ENCODE assay signal across 1 cellular context in the genomic region with DNA sequence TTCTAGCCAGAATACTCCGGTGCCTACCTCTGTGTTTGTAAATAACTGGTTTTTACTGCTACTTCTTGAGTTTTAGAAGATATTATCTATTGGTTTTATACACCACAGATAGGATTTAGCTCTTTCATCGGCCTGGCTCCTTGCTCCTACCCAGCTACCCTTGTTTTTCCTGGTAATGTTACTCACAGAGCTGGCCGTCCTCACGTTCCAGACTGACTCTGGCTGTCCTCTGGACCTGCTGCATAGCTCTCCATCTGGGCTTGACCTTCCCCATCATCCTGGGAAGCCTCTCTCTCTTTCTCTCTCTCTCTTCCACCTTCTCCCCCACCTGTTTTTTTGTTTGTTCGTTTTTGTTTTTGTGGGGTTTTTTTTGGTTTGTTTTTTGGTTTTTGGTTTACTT.
TF ChIP-seq lines count a peak whose summit lies in the region.

No MANE protein-coding gene starts in this region.

TF ChIP-seq in WTC11, 78 proteins besides CTCF, POLR2A, EP300 and RAD21 (continued from another document):
- TF ChIP-seq, protein P1, sequence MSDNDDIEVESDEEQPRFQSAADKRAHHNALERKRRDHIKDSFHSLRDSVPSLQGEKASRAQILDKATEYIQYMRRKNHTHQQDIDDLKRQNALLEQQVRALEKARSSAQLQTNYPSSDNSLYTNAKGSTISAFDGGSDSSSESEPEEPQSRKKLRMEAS (CRISPR knock-in tag; IDR thresholded peaks at IDR 0.05) = no peak
- TF ChIP-seq, protein P2, sequence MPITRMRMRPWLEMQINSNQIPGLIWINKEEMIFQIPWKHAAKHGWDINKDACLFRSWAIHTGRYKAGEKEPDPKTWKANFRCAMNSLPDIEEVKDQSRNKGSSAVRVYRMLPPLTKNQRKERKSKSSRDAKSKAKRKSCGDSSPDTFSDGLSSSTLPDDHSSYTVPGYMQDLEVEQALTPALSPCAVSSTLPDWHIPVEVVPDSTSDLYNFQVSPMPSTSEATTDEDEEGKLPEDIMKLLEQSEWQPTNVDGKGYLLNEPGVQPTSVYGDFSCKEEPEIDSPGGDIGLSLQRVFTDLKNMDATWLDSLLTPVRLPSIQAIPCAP (CRISPR knock-in tag; IDR thresholded peaks at IDR 0.05) = no peak
- TF ChIP-seq SP1 (CRISPR knock-in tag; conservative IDR thresholded peaks at IDR 0.05) (no peak), ZNF263 (CRISPR knock-in tag; IDR thresholded peaks at IDR 0.05; ENCODE audit: low read depth) (no peak), ELF4 (CRISPR knock-in tag; IDR thresholded peaks at IDR 0.05; ENCODE audit: low read depth) (no peak), CREB1 (CRISPR knock-in tag; IDR thresholded peaks at IDR 0.05) (no peak)
- TF ChIP-seq, protein P3, sequence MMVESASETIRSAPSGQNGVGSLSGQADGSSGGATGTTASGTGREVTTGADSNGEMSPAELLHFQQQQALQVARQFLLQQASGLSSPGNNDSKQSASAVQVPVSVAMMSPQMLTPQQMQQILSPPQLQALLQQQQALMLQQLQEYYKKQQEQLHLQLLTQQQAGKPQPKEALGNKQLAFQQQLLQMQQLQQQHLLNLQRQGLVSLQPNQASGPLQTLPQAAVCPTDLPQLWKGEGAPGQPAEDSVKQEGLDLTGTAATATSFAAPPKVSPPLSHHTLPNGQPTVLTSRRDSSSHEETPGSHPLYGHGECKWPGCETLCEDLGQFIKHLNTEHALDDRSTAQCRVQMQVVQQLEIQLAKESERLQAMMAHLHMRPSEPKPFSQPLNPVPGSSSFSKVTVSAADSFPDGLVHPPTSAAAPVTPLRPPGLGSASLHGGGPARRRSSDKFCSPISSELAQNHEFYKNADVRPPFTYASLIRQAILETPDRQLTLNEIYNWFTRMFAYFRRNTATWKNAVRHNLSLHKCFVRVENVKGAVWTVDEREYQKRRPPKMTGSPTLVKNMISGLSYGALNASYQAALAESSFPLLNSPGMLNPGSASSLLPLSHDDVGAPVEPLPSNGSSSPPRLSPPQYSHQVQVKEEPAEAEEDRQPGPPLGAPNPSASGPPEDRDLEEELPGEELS (CRISPR knock-in tag; IDR thresholded peaks at IDR 0.05) = no peak
- TF ChIP-seq, protein P4, sequence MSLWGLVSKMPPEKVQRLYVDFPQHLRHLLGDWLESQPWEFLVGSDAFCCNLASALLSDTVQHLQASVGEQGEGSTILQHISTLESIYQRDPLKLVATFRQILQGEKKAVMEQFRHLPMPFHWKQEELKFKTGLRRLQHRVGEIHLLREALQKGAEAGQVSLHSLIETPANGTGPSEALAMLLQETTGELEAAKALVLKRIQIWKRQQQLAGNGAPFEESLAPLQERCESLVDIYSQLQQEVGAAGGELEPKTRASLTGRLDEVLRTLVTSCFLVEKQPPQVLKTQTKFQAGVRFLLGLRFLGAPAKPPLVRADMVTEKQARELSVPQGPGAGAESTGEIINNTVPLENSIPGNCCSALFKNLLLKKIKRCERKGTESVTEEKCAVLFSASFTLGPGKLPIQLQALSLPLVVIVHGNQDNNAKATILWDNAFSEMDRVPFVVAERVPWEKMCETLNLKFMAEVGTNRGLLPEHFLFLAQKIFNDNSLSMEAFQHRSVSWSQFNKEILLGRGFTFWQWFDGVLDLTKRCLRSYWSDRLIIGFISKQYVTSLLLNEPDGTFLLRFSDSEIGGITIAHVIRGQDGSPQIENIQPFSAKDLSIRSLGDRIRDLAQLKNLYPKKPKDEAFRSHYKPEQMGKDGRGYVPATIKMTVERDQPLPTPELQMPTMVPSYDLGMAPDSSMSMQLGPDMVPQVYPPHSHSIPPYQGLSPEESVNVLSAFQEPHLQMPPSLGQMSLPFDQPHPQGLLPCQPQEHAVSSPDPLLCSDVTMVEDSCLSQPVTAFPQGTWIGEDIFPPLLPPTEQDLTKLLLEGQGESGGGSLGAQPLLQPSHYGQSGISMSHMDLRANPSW (CRISPR knock-in tag; conservative IDR thresholded peaks at IDR 0.05; ENCODE audit: low read depth) = no peak
TF ChIP-seq in WTC11: peak in this region for 0.
